Comparison of ENCODE assay signal across 1 cellular context in genomic region chr7:70835658-70836057, GRCh38.
TF ChIP-seq lines count a peak whose summit lies in the region.

No MANE protein-coding gene starts in this region.

TF ChIP-seq in GM23338, 12 proteins besides CTCF, POLR2A, EP300 and RAD21 (continued from another document):
- TF ChIP-seq ZNF462 (CRISPR knock-in tag; IDR thresholded peaks at IDR 0.05), result no peak
TF ChIP-seq in GM23338: peak in this region for 0.
